ENCODE assay signal across 8 cellular contexts in the genomic region with DNA sequence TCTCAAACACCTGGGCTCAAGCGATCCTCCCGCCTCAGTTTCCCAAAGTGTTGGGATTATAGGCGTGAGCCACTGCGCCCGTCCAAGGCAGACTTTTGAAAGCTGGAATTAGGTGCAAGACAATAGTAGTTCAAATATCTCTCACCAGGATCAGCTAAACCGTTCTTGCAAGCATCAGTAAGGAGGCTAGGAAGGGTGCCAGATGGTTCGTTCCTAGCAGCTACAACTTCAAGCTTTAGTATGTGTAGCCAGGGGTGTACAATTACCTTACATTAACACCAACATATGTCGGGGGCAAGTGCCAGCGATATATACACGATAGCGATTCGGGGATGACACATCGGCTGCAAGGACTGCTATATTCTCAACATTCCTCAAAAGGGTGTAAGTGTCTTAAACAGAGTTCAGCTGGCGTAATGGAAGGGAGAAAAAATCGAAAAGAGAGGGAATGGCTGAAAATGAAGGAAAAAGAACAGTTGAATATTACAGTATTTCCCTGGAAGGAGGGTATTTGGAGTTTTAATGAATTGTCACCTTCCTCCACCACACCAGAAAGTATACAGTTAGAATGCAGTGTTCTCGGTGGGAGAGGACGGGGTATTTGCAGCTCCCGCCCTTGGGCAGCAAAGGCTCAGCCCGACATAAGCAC. TPM values are rescaled to one million over a fixed set of nuclear protein-coding genes. Genes with fewer than 3 reads are reported as not detected.
DNase-seq lines count a peak whose midpoint lies in the region; ATAC-seq and TF ChIP-seq lines count a peak whose summit lies in the region.

No MANE protein-coding gene starts in this region.

- intact Hi-C loops in Panc1 (cut with micrococcal nuclease; ENCODE audit: unreplicated experiment) (no loop called here), mucosa of descending colon (cut with DNase I, micrococcal nuclease) (no loop called here)

- DNase-seq in BJ (ENCODE audit: low read depth), result no peak
- DNase-seq in HCEC 1CT, result peak; percentile 30
- no peak for DNase-seq in Panc1 (ENCODE audit: low read depth, low spot score)
- DNase-seq in mucosa of descending colon, result peak in 1 of 3 donors; percentile 62
- DNase-seq in COLO829 (ENCODE audit: low spot score), result no peak
- DNase-seq in activated CD4-positive, alpha-beta T cell treated with anti-CD3 and anti-CD28 coated beads for 48 hours, result no peak

- H3K27me3 ChIP-seq in BJ (ENCODE audit: control insufficient read depth, insufficient read depth, low read length) (no peaks in the 10 kb centered on the region), Panc1 (ENCODE audit: control insufficient read depth, insufficient read depth, low read length) (no peaks in the 10 kb centered on the region), endocrine pancreas (ENCODE audit: control insufficient read depth, insufficient read depth, low read length) (no peaks in the 10 kb centered on the region)

- in situ Hi-C loops in Panc1 (cut with HindIII; ENCODE audit: low pct_unique_long_range_greater_than_20kb, low sequenced_read_pairs), result no loop called here

- TF ChIP-seq CTCF in BJ (IDR thresholded peaks at IDR 0.05; ENCODE audit: insufficient read depth, low read depth, low read length) (no peak), Panc1 (IDR thresholded peaks at IDR 0.05) (no peak), mucosa of descending colon (IDR thresholded peaks at IDR 0.05) (no peak)

- H3K27ac ChIP-seq in Panc1 (ENCODE audit: low read length), result peak overlapping the region; percentile 88

- ATAC-seq in Panc1, result peak; percentile 76
- ATAC-seq in mucosa of descending colon, result peak; percentile 55
- no peak for ATAC-seq in GM21360 (IDR thresholded peaks at IDR 0.05; ENCODE audit: unreplicated experiment)

- no peaks in the 10 kb centered on the region for H3K9me3 ChIP-seq in Panc1 (ENCODE audit: control insufficient read depth, insufficient read depth, low read depth, low read length)
- no peaks in the 10 kb centered on the region for H3K9me3 ChIP-seq in endocrine pancreas (ENCODE audit: control insufficient read depth, low read length)
- H3K9me3 ChIP-seq in mucosa of descending colon, result no peaks in the 10 kb centered on the region

- H3K36me3 ChIP-seq in BJ (ENCODE audit: control insufficient read depth, insufficient read depth, low read length) (no peaks in the 10 kb centered on the region), Panc1 (ENCODE audit: control insufficient read depth, insufficient read depth, low read length) (no peaks in the 10 kb centered on the region), endocrine pancreas (ENCODE audit: control insufficient read depth, insufficient read depth, low read length) (no peaks in the 10 kb centered on the region), mucosa of descending colon (ENCODE audit: low read depth) (no peaks in the 10 kb centered on the region)

- CTCF ChIA-PET in BJ (lab: Yijun Ruan, JAX) (interaction anchor here (0.6 to 1.9 kb wide), 11 partner anchors 9 to 171 kb away, joined by 3 to 7 read pairs (median 3); partner anchors contain the start of gene CERS5), Panc1 (lab: Charles Lee) (interaction anchor here (0.9 to 1.4 kb wide), 2 partner anchors 36 to 100 kb away, joined by 4 read pairs; no protein-coding TSS in a partner anchor)

- peak overlapping the region; percentile 94 for H3K9ac ChIP-seq in endocrine pancreas (ENCODE audit: control insufficient read depth, insufficient read depth, low read length)

- BruUV-seq in Panc1 (replicated peaks; lab: Mats Ljungman, UMichigan), result no TSS peak

- H3K4me1 ChIP-seq in Panc1 (ENCODE audit: control insufficient read depth, insufficient read depth, low read length) (peaks cover 45% of the 10 kb centered on the region), endocrine pancreas (ENCODE audit: control insufficient read depth, insufficient read depth, low read length) (peaks cover 8% of the 10 kb centered on the region), mucosa of descending colon (ENCODE audit: low read depth) (peaks cover 19% of the 10 kb centered on the region)

- POLR2A ChIA-PET in BJ (lab: Charles Lee) (no interaction called here), Panc1 (lab: Charles Lee) (interaction anchor here (0.6 kb wide), 1 partner anchor 81 kb away, joined by 10 read pairs; no protein-coding TSS in a partner anchor)

- H3K4me3 ChIP-seq in BJ (ENCODE audit: low read depth, low read length) (peak overlapping the region; percentile 86), Panc1 (ENCODE audit: low read depth in 2 of 2, low read length in 2 of 2) (peak overlapping the region; percentile 95 to 98), endocrine pancreas (ENCODE audit: control insufficient read depth, insufficient read depth, low read length) (peak overlapping the region; percentile 86), mucosa of descending colon (peak overlapping the region; percentile 59)

RNA-seq across cellular contexts. Expression of gene LIMA1, which starts 0.6 kb away (rescaled TPM):
- polyA plus RNA-seq in BJ (2011; rRNA removed), result 368 and 384 TPM in 2 replicates
- 243 and 392 TPM in 2 replicates for polyA minus RNA-seq in BJ (2011; rRNA and poly(A)+ RNA removed)
- 155 TPM for total RNA-seq in Panc1 (2021; ENCODE audit: unreplicated experiment)
- polyA plus RNA-seq in Panc1 (2012; ENCODE audit: insufficient read length), result 69.9 TPM
- total RNA-seq in mucosa of descending colon, result 100 to 1,000 TPM; 155 to 364 (median 249) TPM
